In genomic region chr7:28135760-28136159, GRCh38 we compare ENCODE assay signal across 27 cellular contexts. TPM values are rescaled to one million over a fixed set of nuclear protein-coding genes. Genes with fewer than 3 reads are reported as not detected.
DNase-seq lines count a peak whose midpoint lies in the region; ATAC-seq and TF ChIP-seq lines count a peak whose summit lies in the region.
"Had no signal": no experiment of that assay in that cellular context is flagged by ENCODE, and none has a peak within 500 bp of the region (broad histone marks: within the 10 kb centered on the region; RNA-seq: fewer than 3 reads in every experiment).

No MANE protein-coding gene starts in this region.

- intact Hi-C loops in CD4-positive, alpha-beta memory T cell (cut with micrococcal nuclease): no loop called here

- DNase-seq in CD4-positive, alpha-beta memory T cell: no peak
- DNase-seq in central memory CD4-positive, alpha-beta T cell: peak; percentile 6
- no peak for DNase-seq in activated T-cell treated with anti-CD3 and anti-CD28 coated beads, Interleukin-2, amount 50 U/mL, for 72 hours
- no peak for DNase-seq in germinal center (ENCODE audit: low spot score)
- DNase-seq in NCI-H524 treated with DMSO at 0.1 percent for 48 hours (lab: John Stamatoyannopoulos, UW): no peak
- DNase-seq: activated CD4-positive, alpha-beta T cell treated with anti-CD3 and anti-CD28 coated beads for 4 hours; cerebellar nuclear complex; DMS153; dorsolateral prefrontal cortex; hippocampal formation; Karpas-422; left cardiac atrium; NCI-H1436; NCI-H446 treated with DMSO at 0.1 percent for 48 hours; nucleus accumbens; SIG-M5; SW 1271; T-helper 9 cell; upper lobe of left lung had no signal

- H3K9ac ChIP-seq in muscle layer of colon (ENCODE audit: low read length): no peak overlapping the region

- no peaks in the 10 kb centered on the region for H3K9me3 ChIP-seq in CD4-positive, alpha-beta memory T cell (ENCODE audit: control insufficient read depth in 1 of 2, low read length in 2 of 2)
- H3K9me3 ChIP-seq in HEK293 (ENCODE audit: control insufficient read depth, insufficient read depth, low read depth, low read length) (no peaks in the 10 kb centered on the region), muscle layer of colon (ENCODE audit: low read length) (no peaks in the 10 kb centered on the region)
- H3K9me3 ChIP-seq: upper lobe of left lung had no signal

- H3K36me3 Mint-ChIP-seq in CD4-positive, alpha-beta memory T cell: peaks cover 0 to 12% of the 10 kb centered on the region in 2 donors
- peaks cover 0 to 2% of the 10 kb centered on the region in 2 donors for H3K36me3 Mint-ChIP-seq in activated T-cell treated with anti-CD3 and anti-CD28 coated beads, Interleukin-2, amount 50 U/mL, for 72 hours (ENCODE audit: insufficient read depth in 2 of 2)
- H3K36me3 Mint-ChIP-seq: stimulated activated effector memory CD8-positive, alpha-beta T cell treated with anti-CD3 and anti-CD28 coated beads, Interleukin-12 subunit alpha, Interleukin-12 subunit beta, amount 100 ng/mL, for 72 hours had no signal

- peak overlapping the region in 5 of 7 donors; percentile 22 to 66 (median 56) for H3K27ac Mint-ChIP-seq in CD4-positive, alpha-beta memory T cell
- H3K27ac Mint-ChIP-seq in activated T-cell treated with anti-CD3 and anti-CD28 coated beads, Interleukin-2, amount 50 U/mL, for 72 hours: no peak overlapping the region
- H3K27ac Mint-ChIP-seq: activated naive CD8-positive, alpha-beta T cell; progenitor cell of endocrine pancreas; stimulated activated effector memory CD8-positive, alpha-beta T cell treated with anti-CD3 and anti-CD28 coated beads, Interleukin-12 subunit alpha, Interleukin-12 subunit beta, amount 100 ng/mL, for 72 hours had no signal

- no peaks in the 10 kb centered on the region for H3K27me3 ChIP-seq in CD4-positive, alpha-beta memory T cell (ENCODE audit: insufficient read depth, low read length)
- H3K27me3 ChIP-seq in muscle layer of colon (ENCODE audit: control insufficient read depth in 1 of 2, insufficient read depth in 2 of 2, low read length in 2 of 2): no peaks in the 10 kb centered on the region
- H3K27me3 ChIP-seq: dorsolateral prefrontal cortex, upper lobe of left lung had no signal

- ATAC-seq in activated T-cell treated with anti-CD3 and anti-CD28 coated beads, Interleukin-2, amount 50 U/mL, for 72 hours (replicated peaks in 1 of 2): no peak
- no peak for ATAC-seq in GM21717 (IDR thresholded peaks at IDR 0.05; ENCODE audit: unreplicated experiment)
- ATAC-seq: GM12878, HepG2, left cardiac atrium had no signal

- no peaks in the 10 kb centered on the region for H3K36me3 ChIP-seq in CD4-positive, alpha-beta memory T cell (ENCODE audit: insufficient read depth, low read length)
- H3K36me3 ChIP-seq in HEK293 (ENCODE audit: control insufficient read depth in 2 of 2, insufficient read depth in 1 of 2, low read length in 2 of 2): no peaks in the 10 kb centered on the region
- no peaks in the 10 kb centered on the region for H3K36me3 ChIP-seq in muscle layer of colon (ENCODE audit: insufficient read depth, low read length)

- peak overlapping the region in 2 of 8 donors; percentile 15 to 40 for H3K4me3 Mint-ChIP-seq in CD4-positive, alpha-beta memory T cell
- H3K4me3 Mint-ChIP-seq in activated T-cell treated with anti-CD3 and anti-CD28 coated beads, Interleukin-2, amount 50 U/mL, for 72 hours: peak overlapping the region in 1 of 2 donors; percentile 18
- H3K4me3 Mint-ChIP-seq: activated naive CD8-positive, alpha-beta T cell; stimulated activated effector memory CD8-positive, alpha-beta T cell treated with anti-CD3 and anti-CD28 coated beads, Interleukin-12 subunit alpha, Interleukin-12 subunit beta, amount 100 ng/mL, for 72 hours had no signal

- CTCF ChIA-PET in CD4-positive, alpha-beta memory T cell (lab: Charles Lee; ENCODE audit: partially characterized antibody): interaction anchor here (1.8 kb wide), 1 partner anchor 38 kb away, joined by 4 read pairs; no protein-coding TSS in a partner anchor
- CTCF ChIA-PET in HEK293 (lab: Yijun Ruan, JAX): interaction anchor here (0.6 kb wide), 1 partner anchor 901 kb away, joined by 3 read pairs; no protein-coding TSS in a partner anchor

- no peak for TF ChIP-seq CTCF in HEK293 (tag by site-specific recombination; IDR thresholded peaks at IDR 0.05)

- POLR2A ChIA-PET in CD4-positive, alpha-beta memory T cell (lab: Charles Lee; ENCODE audit: partially characterized antibody): no interaction called here
- POLR2A ChIA-PET in HEK293 (lab: Yijun Ruan, JAX): no interaction called here

- no peaks in the 10 kb centered on the region for H3K27me3 Mint-ChIP-seq in CD4-positive, alpha-beta memory T cell
- no peaks in the 10 kb centered on the region for H3K27me3 Mint-ChIP-seq in activated T-cell treated with anti-CD3 and anti-CD28 coated beads, Interleukin-2, amount 50 U/mL, for 72 hours (ENCODE audit: low read depth)
- H3K27me3 Mint-ChIP-seq: activated naive CD8-positive, alpha-beta T cell; progenitor cell of endocrine pancreas had no signal

- peaks cover 15 to 34% (median 29%) of the 10 kb centered on the region in 4 donors for H3K4me1 Mint-ChIP-seq in CD4-positive, alpha-beta memory T cell
- H3K4me1 Mint-ChIP-seq in activated T-cell treated with anti-CD3 and anti-CD28 coated beads, Interleukin-2, amount 50 U/mL, for 72 hours (ENCODE audit: low read depth): peaks cover 8% of the 10 kb centered on the region

- H3K27ac ChIP-seq in CD4-positive, alpha-beta memory T cell (ENCODE audit: low read depth, low read length): no peak overlapping the region
- H3K27ac ChIP-seq in HEK293 (ENCODE audit: extremely low read depth, low read depth, low read length) (no peak overlapping the region), muscle layer of colon (ENCODE audit: low read depth, low read length) (peak overlapping the region; percentile 65)
- H3K27ac ChIP-seq: dorsolateral prefrontal cortex, upper lobe of left lung had no signal

- H3K9me3 Mint-ChIP-seq in CD4-positive, alpha-beta memory T cell: peaks cover 0 to 1% (median 0%) of the 10 kb centered on the region in 8 donors
- no peaks in the 10 kb centered on the region for H3K9me3 Mint-ChIP-seq in activated T-cell treated with anti-CD3 and anti-CD28 coated beads, Interleukin-2, amount 50 U/mL, for 72 hours
- H3K9me3 Mint-ChIP-seq: stimulated activated effector memory CD8-positive, alpha-beta T cell treated with anti-CD3 and anti-CD28 coated beads, Interleukin-12 subunit alpha, Interleukin-12 subunit beta, amount 100 ng/mL, for 72 hours had no signal

- H3K4me3 ChIP-seq in CD4-positive, alpha-beta memory T cell (ENCODE audit: low read length in 2 of 2): no peak overlapping the region
- no peak overlapping the region for H3K4me3 ChIP-seq in HEK293 (ENCODE audit: low read depth, low read length)
- no peak overlapping the region for H3K4me3 ChIP-seq in muscle layer of colon (ENCODE audit: low read depth in 1 of 2, low read length in 2 of 2)
- H3K4me3 ChIP-seq: dorsolateral prefrontal cortex, GM12878, upper lobe of left lung had no signal

- peaks cover 13% of the 10 kb centered on the region for H3K4me1 ChIP-seq in CD4-positive, alpha-beta memory T cell (ENCODE audit: insufficient read depth, low read length)
- H3K4me1 ChIP-seq in HEK293 (ENCODE audit: control insufficient read depth, insufficient read depth, low read length) (peaks cover 10% of the 10 kb centered on the region), muscle layer of colon (ENCODE audit: insufficient read depth, low read length) (peaks cover 56% of the 10 kb centered on the region)

TF ChIP-seq in HEK293, 187 proteins besides CTCF, POLR2A, EP300 and RAD21:
- peak; percentile 47; the same call in 1 of the 2 replicates for TF ChIP-seq OSR2 (tag by site-specific recombination; IDR thresholded peaks at IDR 0.05)
- TF ChIP-seq ZNF645 (tag by site-specific recombination; IDR thresholded peaks at IDR 0.05): no peak
- TF ChIP-seq ZBTB44 (tag by site-specific recombination; IDR thresholded peaks at IDR 0.05): no peak
- no peak for TF ChIP-seq YY2 (tag by site-specific recombination; IDR thresholded peaks at IDR 0.05)
- no peak for TF ChIP-seq ZNF544 (tag by site-specific recombination; IDR thresholded peaks at IDR 0.05)
- TF ChIP-seq ZNF776 (tag by site-specific recombination; IDR thresholded peaks at IDR 0.05; ENCODE audit: borderline replicate concordance): no peak
- peak; percentile 39; the same call in 1 of the 2 replicates for TF ChIP-seq ZIC2 (tag by site-specific recombination; IDR thresholded peaks at IDR 0.05)
- no peak for TF ChIP-seq ZNF155 (tag by site-specific recombination; IDR thresholded peaks at IDR 0.05)
TF ChIP-seq in HEK293: peak in this region for 2.

RNA-seq across cellular contexts. Expression of gene JAZF1, which starts 44.8 kb away (rescaled TPM):
- 1 to 10 TPM; 4.6 to 8.3 TPM for total RNA-seq in CD4-positive, alpha-beta memory T cell
- 1 to 10 TPM; 3.7 to 4.7 TPM for polyA plus RNA-seq in CD4-positive, alpha-beta memory T cell
- 1 to 10 TPM; 4.3 to 7.9 TPM for total RNA-seq in activated T-cell treated with anti-CD3 and anti-CD28 coated beads, Interleukin-2, amount 50 U/mL, for 72 hours
- total RNA-seq: HepG2 had no signal
- polyA plus RNA-seq: HepG2 had no signal
